In the genomic region with DNA sequence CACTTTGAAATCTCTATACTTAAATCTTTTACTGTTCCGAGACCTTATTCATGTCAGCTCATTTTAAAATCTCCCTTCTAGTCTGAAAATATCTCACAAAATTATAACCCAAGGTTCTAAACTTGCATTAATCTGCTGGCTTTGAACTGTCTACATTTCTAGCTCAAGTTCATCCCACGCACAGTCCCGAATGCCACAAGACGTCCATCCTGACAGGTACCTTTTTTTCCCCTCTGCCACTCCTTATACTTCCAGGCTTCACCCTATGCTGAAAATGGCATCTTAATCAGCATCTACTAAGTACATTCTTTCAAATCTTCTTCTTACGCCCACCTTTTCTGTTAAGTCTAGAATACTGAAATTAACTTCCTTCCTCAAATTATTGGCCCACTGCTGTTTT, we compare ENCODE assay signal across 3 cellular contexts.
"Had no signal": no experiment of that assay in that cellular context is flagged by ENCODE, and none has a peak within 500 bp of the region (broad histone marks: within the 10 kb centered on the region; RNA-seq: fewer than 3 reads in every experiment).

No MANE protein-coding gene starts in this region.

- DNase-seq: IMR-90, KBM-7, KG1 had no signal
